2 cellular contexts compared by ENCODE assay signal in genomic region chr20:34915131-34915530, GRCh38.
TF ChIP-seq lines count a peak whose summit lies in the region.

No MANE protein-coding gene starts in this region.

TF ChIP-seq in SK-N-SH, 30 proteins besides CTCF, POLR2A, EP300 and RAD21 (continued from another document):
- TF ChIP-seq GABPA (IDR thresholded peaks at IDR 0.05; ENCODE audit: low read depth) (no peak), RFX5 (IDR thresholded peaks at IDR 0.05; ENCODE audit: low read length) (no peak)

TF ChIP-seq in SK-N-SH treated with all-trans-retinoic acid at 6 μM for 48 hours, 23 proteins besides CTCF, POLR2A, EP300 and RAD21 (continued from another document):
- TF ChIP-seq ESRRG (CRISPR knock-in tag; IDR thresholded peaks at IDR 0.05), result no peak
- no peak for TF ChIP-seq ZFP3 (CRISPR knock-in tag; IDR thresholded peaks at IDR 0.05)
- no peak for TF ChIP-seq GLIS3 (CRISPR knock-in tag; IDR thresholded peaks at IDR 0.05)
- TF ChIP-seq PPARA (CRISPR knock-in tag; IDR thresholded peaks at IDR 0.05; ENCODE audit: borderline replicate concordance), result no peak
- TF ChIP-seq, protein P1, sequence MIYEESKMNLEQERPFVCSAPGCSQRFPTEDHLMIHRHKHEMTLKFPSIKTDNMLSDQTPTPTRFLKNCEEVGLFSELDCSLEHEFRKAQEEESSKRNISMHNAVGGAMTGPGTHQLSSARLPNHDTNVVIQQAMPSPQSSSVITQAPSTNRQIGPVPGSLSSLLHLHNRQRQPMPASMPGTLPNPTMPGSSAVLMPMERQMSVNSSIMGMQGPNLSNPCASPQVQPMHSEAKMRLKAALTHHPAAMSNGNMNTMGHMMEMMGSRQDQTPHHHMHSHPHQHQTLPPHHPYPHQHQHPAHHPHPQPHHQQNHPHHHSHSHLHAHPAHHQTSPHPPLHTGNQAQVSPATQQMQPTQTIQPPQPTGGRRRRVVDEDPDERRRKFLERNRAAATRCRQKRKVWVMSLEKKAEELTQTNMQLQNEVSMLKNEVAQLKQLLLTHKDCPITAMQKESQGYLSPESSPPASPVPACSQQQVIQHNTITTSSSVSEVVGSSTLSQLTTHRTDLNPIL (CRISPR knock-in tag; IDR thresholded peaks at IDR 0.05; ENCODE audit: low read depth), result no peak
- no peak for TF ChIP-seq CSRNP3 (CRISPR knock-in tag; IDR thresholded peaks at IDR 0.05)
- no peak for TF ChIP-seq BACH2 (CRISPR knock-in tag; IDR thresholded peaks at IDR 0.05; ENCODE audit: borderline replicate concordance)
- TF ChIP-seq, protein P2, sequence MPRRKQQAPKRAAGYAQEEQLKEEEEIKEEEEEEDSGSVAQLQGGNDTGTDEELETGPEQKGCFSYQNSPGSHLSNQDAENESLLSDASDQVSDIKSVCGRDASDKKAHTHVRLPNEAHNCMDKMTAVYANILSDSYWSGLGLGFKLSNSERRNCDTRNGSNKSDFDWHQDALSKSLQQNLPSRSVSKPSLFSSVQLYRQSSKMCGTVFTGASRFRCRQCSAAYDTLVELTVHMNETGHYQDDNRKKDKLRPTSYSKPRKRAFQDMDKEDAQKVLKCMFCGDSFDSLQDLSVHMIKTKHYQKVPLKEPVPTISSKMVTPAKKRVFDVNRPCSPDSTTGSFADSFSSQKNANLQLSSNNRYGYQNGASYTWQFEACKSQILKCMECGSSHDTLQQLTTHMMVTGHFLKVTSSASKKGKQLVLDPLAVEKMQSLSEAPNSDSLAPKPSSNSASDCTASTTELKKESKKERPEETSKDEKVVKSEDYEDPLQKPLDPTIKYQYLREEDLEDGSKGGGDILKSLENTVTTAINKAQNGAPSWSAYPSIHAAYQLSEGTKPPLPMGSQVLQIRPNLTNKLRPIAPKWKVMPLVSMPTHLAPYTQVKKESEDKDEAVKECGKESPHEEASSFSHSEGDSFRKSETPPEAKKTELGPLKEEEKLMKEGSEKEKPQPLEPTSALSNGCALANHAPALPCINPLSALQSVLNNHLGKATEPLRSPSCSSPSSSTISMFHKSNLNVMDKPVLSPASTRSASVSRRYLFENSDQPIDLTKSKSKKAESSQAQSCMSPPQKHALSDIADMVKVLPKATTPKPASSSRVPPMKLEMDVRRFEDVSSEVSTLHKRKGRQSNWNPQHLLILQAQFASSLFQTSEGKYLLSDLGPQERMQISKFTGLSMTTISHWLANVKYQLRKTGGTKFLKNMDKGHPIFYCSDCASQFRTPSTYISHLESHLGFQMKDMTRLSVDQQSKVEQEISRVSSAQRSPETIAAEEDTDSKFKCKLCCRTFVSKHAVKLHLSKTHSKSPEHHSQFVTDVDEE (CRISPR knock-in tag; IDR thresholded peaks at IDR 0.05), result no peak
- no peak for TF ChIP-seq RARB (CRISPR knock-in tag; IDR thresholded peaks at IDR 0.05)
- TF ChIP-seq CSDC2 (CRISPR knock-in tag; IDR thresholded peaks at IDR 0.05), result no peak
- TF ChIP-seq SNAI2 (CRISPR knock-in tag; IDR thresholded peaks at IDR 0.05), result no peak
TF ChIP-seq in SK-N-SH treated with all-trans-retinoic acid at 6 μM for 48 hours: peak in this region for 0.
